1 cellular context compared by ENCODE assay signal in genomic region chr6:73515204-73516101, GRCh38.
A peak's percentile ranks its signal among the peaks of the same experiment; 100 is the strongest.
TF ChIP-seq lines count a peak whose summit lies in the region.

No MANE protein-coding gene starts in this region.

TF ChIP-seq in HEK293, 187 proteins besides CTCF, POLR2A, EP300 and RAD21 (continued from another document):
- peak; percentile 85 for TF ChIP-seq PRDM6 (tag by site-specific recombination; IDR thresholded peaks at IDR 0.05)
- TF ChIP-seq RBAK (tag by site-specific recombination; IDR thresholded peaks at IDR 0.05): no peak
- no peak; the same call in 1 of the 2 replicates for TF ChIP-seq ZNF184 (tag by site-specific recombination; IDR thresholded peaks at IDR 0.05)
- TF ChIP-seq ZBTB44 (tag by site-specific recombination; IDR thresholded peaks at IDR 0.05): peak; percentile 71; the same call in 1 of the 2 replicates
- no peak for TF ChIP-seq ZNF510 (tag by site-specific recombination; IDR thresholded peaks at IDR 0.05; ENCODE audit: insufficient replicate concordance)
- TF ChIP-seq ZNF169 (tag by site-specific recombination; IDR thresholded peaks at IDR 0.05): no peak
- TF ChIP-seq ZNF280D (tag by site-specific recombination; IDR thresholded peaks at IDR 0.05): no peak
- TF ChIP-seq HOXA7 (CRISPR knock-in tag; IDR thresholded peaks at IDR 0.05; ENCODE audit: borderline replicate concordance): no peak
- no peak for TF ChIP-seq YY2 (tag by site-specific recombination; IDR thresholded peaks at IDR 0.05)
- TF ChIP-seq BCL11A (tag by site-specific recombination; IDR thresholded peaks at IDR 0.05; ENCODE audit: low read depth): no peak
